In genomic region chr16:87954826-87955225, GRCh38 we compare ENCODE assay signal across 13 cellular contexts. TPM values are rescaled to one million over a fixed set of nuclear protein-coding genes. Genes with fewer than 3 reads are reported as not detected.
DNase-seq lines count a peak whose midpoint lies in the region; ATAC-seq and TF ChIP-seq lines count a peak whose summit lies in the region.
"Had no signal": no experiment of that assay in that cellular context is flagged by ENCODE, and none has a peak within 500 bp of the region (broad histone marks: within the 10 kb centered on the region; RNA-seq: fewer than 3 reads in every experiment).

No MANE protein-coding gene starts in this region.

- H3K4me3 Mint-ChIP-seq in neural crest cell: peak overlapping the region; percentile 82
- H3K4me3 Mint-ChIP-seq: WTC11 had no signal

- H3K4me1 ChIP-seq in BLaER1 (peaks cover 83% of the 10 kb centered on the region), Peyer's patch (peaks cover 0 to 46% (median 24%) of the 10 kb centered on the region in 4 donors), endocrine pancreas (ENCODE audit: control insufficient read depth, insufficient read depth, low read length) (no peaks in the 10 kb centered on the region)

- H3K36me3 Mint-ChIP-seq in neural crest cell (ENCODE audit: low read depth): peaks cover 9% of the 10 kb centered on the region

- no peak for TF ChIP-seq POLR2A in Peyer's patch (IDR thresholded peaks at IDR 0.05)

- TF ChIP-seq CTCF in Peyer's patch (IDR thresholded peaks at IDR 0.05): no peak
- TF ChIP-seq CTCF in neural crest cell (conservative IDR thresholded peaks at IDR 0.05): no peak

- no peaks in the 10 kb centered on the region for H3K9me3 Mint-ChIP-seq in neural crest cell
- H3K9me3 Mint-ChIP-seq: WTC11 had no signal

- H3K27me3 ChIP-seq in BLaER1 (no peaks in the 10 kb centered on the region), Peyer's patch (no peaks in the 10 kb centered on the region), endocrine pancreas (ENCODE audit: control insufficient read depth, insufficient read depth, low read length) (no peaks in the 10 kb centered on the region)
- H3K27me3 ChIP-seq: ascending aorta had no signal

- H3K4me1 Mint-ChIP-seq in neural crest cell: peaks cover 53% of the 10 kb centered on the region

- H3K27ac ChIP-seq in BLaER1 (peak overlapping the region; percentile 76), Peyer's patch (peak overlapping the region; percentile 29 to 83 (median 37))

- H3K27me3 Mint-ChIP-seq in neural crest cell (ENCODE audit: low read depth): no peaks in the 10 kb centered on the region

- no peaks in the 10 kb centered on the region; the same call in 1 of the 2 replicates for H4K20me1 ChIP-seq in BLaER1

- H3K9me3 ChIP-seq in BLaER1 (no peaks in the 10 kb centered on the region), Peyer's patch (no peaks in the 10 kb centered on the region), endocrine pancreas (ENCODE audit: control insufficient read depth, low read length) (no peaks in the 10 kb centered on the region)
- H3K9me3 ChIP-seq: ascending aorta had no signal

- peaks cover 31% of the 10 kb centered on the region for H3K36me3 ChIP-seq in BLaER1
- H3K36me3 ChIP-seq in Peyer's patch: peaks cover 0 to 5% (median 0%) of the 10 kb centered on the region in 3 donors
- H3K36me3 ChIP-seq in endocrine pancreas (ENCODE audit: control insufficient read depth, insufficient read depth, low read length): no peaks in the 10 kb centered on the region

- no peak overlapping the region for H3K27ac Mint-ChIP-seq in neural crest cell (ENCODE audit: unreplicated experiment)

- peak overlapping the region; percentile 99 for H3K4me2 ChIP-seq in BLaER1

- ATAC-seq in GM21423 (IDR thresholded peaks at IDR 0.05; ENCODE audit: unreplicated experiment) (no peak), HG02938 (IDR thresholded peaks at IDR 0.05; ENCODE audit: unreplicated experiment) (no peak)
- ATAC-seq: WTC11 had no signal

- H3K9ac ChIP-seq in BLaER1: peak overlapping the region; percentile 100; the same call in 1 of the 2 replicates
- H3K9ac ChIP-seq in endocrine pancreas (ENCODE audit: control insufficient read depth, insufficient read depth, low read length): peak overlapping the region; percentile 43

- DNase-seq in Peyer's patch: no peak
- no peak for DNase-seq in neural crest cell (ENCODE audit: low read depth, low spot score)
- DNase-seq in activated gamma-delta T cell (lab: John Stamatoyannopoulos, UW): no peak
- DNase-seq in medulla oblongata (ENCODE audit: extremely low spot score): no peak
- DNase-seq: NCI-H1930 had no signal

- no peak overlapping the region for H3K4me3 ChIP-seq in BLaER1
- no peak overlapping the region for H3K4me3 ChIP-seq in Peyer's patch
- H3K4me3 ChIP-seq in endocrine pancreas (ENCODE audit: control insufficient read depth, insufficient read depth, low read length): no peak overlapping the region
- H3K4me3 ChIP-seq: ascending aorta had no signal

RNA-seq across cellular contexts. Expression of gene BANP, which starts 3.6 kb away (rescaled TPM):
- total RNA-seq in Peyer's patch: 100 to 1,000 TPM in 1 of 4 donors, 10 to 100 TPM in 3; 27.6 to 113 (median 42.7) TPM
- total RNA-seq in neural crest cell: 34.0 and 39.1 TPM in 2 replicates

RNA-seq across cellular contexts. Expression of gene CA5A, which starts 18.5 kb away (rescaled TPM):
- not detected for total RNA-seq in Peyer's patch
- not detected in 2 replicates for total RNA-seq in neural crest cell
- total RNA-seq: ascending aorta, HT-29, lung microvascular endothelial cell, WTC11 had no signal
